ENCODE assay signal across 8 cellular contexts in the genomic region with DNA sequence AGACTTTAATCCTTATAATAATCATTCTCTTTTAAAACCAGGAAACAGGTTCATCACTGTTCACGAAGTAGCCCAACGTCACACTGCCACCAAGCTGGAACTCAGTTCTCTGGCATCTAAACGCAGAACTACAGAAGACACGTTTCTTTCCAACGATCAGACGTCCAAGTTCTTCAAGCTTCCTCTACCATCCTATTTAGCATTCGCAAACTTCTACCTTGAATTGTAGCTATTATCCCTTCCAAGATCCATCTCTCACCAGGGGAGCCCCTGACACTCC. TPM values are rescaled to one million over a fixed set of nuclear protein-coding genes. Genes with fewer than 3 reads are reported as not detected.
A peak's percentile ranks its signal among the peaks of the same experiment; 100 is the strongest.
DNase-seq lines count a peak whose midpoint lies in the region; ATAC-seq and TF ChIP-seq lines count a peak whose summit lies in the region.

No MANE protein-coding gene starts in this region.

- TF ChIP-seq POLR2A in thyroid gland (IDR thresholded peaks at IDR 0.05), result no peak

- peak; percentile 15 for DNase-seq in DMS79 (lab: John Stamatoyannopoulos, UW)
- DNase-seq in T-cell, result peak in 21 of 34 experiments; percentile 9 to 49 (median 24)
- peak; percentile 67 to 81 for DNase-seq in dermis microvascular lymphatic vessel endothelial cell (ENCODE audit: low read depth in 2 of 2)
- no peak for DNase-seq in lung (ENCODE audit: low spot score)
- peak; percentile 56 to 59 for DNase-seq in thyroid gland
- DNase-seq in NK-92 (lab: John Stamatoyannopoulos, UW; ENCODE audit: unreplicated experiment), result no peak

- no peaks in the 10 kb centered on the region for H3K27me3 Mint-ChIP-seq in T-cell

- 0% methylated on average over 7 of the region's 7 CpGs for WGBS in lung, 2 donors
- 1 to 2% methylated on average over 6 of the region's 7 CpGs for WGBS in thyroid gland, 2 donors

- peaks cover 28 to 56% (median 51%) of the 10 kb centered on the region in 3 donors for H3K4me1 Mint-ChIP-seq in T-cell

- ATAC-seq in GM19467 (IDR thresholded peaks at IDR 0.05; ENCODE audit: unreplicated experiment) (peak; percentile 18), HG03565 (IDR thresholded peaks at IDR 0.05; ENCODE audit: unreplicated experiment) (peak; percentile 8), T-cell (replicated peaks in 1 of 4) (peak; percentile 49 to 66 (median 58)), lung (ENCODE audit: insufficient read depth, low FRiP score) (peak; percentile 25)

- no peaks in the 10 kb centered on the region for H3K27me3 ChIP-seq in lung (ENCODE audit: control insufficient read depth, insufficient read depth)
- H3K27me3 ChIP-seq in thyroid gland, result no peaks in the 10 kb centered on the region

- POLR2A ChIA-PET in T-cell (lab: Charles Lee), result interaction anchor here in 1 of 2 donors (0.6 to 3.9 kb wide), 5 partner anchors 28 to 253 kb away, joined by 3 to 40 read pairs (median 9); a partner anchor contains a TSS

- CTCF ChIA-PET in T-cell (lab: Charles Lee), result interaction anchor here (1.0 to 3.1 kb wide), 10 partner anchors 10 to 384 kb away, joined by 3 to 26 read pairs (median 4); a partner anchor contains a TSS

- TF ChIP-seq CTCF in lung (IDR thresholded peaks at IDR 0.05; ENCODE audit: control extremely low read depth, extremely low read depth) (no peak), thyroid gland (IDR thresholded peaks at IDR 0.05) (peak in 2 of 6 experiments; percentile 16 to 22)

- H3K4me3 ChIP-seq in lung (peak overlapping the region; percentile 69), thyroid gland (replicated peaks in 1 of 3) (peak overlapping the region; percentile 34 to 76 (median 54))

- H3K36me3 ChIP-seq in lung (ENCODE audit: control insufficient read depth in 2 of 2, insufficient read depth in 2 of 2, low read length in 2 of 2), result no peaks in the 10 kb centered on the region
- H3K36me3 ChIP-seq in thyroid gland, result no peaks in the 10 kb centered on the region

- intact Hi-C loops in thyroid gland (cut with DNase I), result no loop called here

- peaks cover 3% of the 10 kb centered on the region for H3K36me3 Mint-ChIP-seq in T-cell

- peak overlapping the region; percentile 90 to 97 for H3K27ac Mint-ChIP-seq in T-cell

- H3K4me1 ChIP-seq in lung (ENCODE audit: control insufficient read depth in 2 of 2, insufficient read depth in 2 of 2, low read length in 2 of 2) (peaks cover 0 to 5% of the 10 kb centered on the region in 2 donors), thyroid gland (peaks cover 21 to 31% of the 10 kb centered on the region in 2 donors)

- H3K9me3 ChIP-seq in lung (ENCODE audit: control insufficient read depth in 2 of 2, insufficient read depth in 1 of 2, low read length in 1 of 2) (no peaks in the 10 kb centered on the region), thyroid gland (no peaks in the 10 kb centered on the region)

- H3K27ac ChIP-seq in lung (ENCODE audit: low read depth in 1 of 2, low read length in 1 of 2), result peak overlapping the region; percentile 87 to 98
- peak overlapping the region; percentile 86 to 99 (median 98) for H3K27ac ChIP-seq in thyroid gland

- H3K4me3 Mint-ChIP-seq in T-cell, result peak overlapping the region; percentile 88 to 97 (median 91)

- no peaks in the 10 kb centered on the region for H3K9me3 Mint-ChIP-seq in T-cell

RNA-seq across cellular contexts. Expression of a gene that starts 0.6 kb away (rescaled TPM):
- total RNA-seq in T-cell (10 to 100 TPM; 14.1 to 22.6 (median 20.5) TPM), dermis microvascular lymphatic vessel endothelial cell (4.4 and 5.0 TPM in 2 replicates), lung (10 to 100 TPM in 1 of 2 donors, 1 to 10 TPM in 1; 9.7 to 25.9 TPM), thyroid gland (10 to 100 TPM; 29.4 to 39.7 (median 31.7) TPM)
- polyA plus RNA-seq in lung, result 1 to 10 TPM; 2.5 to 3.4 TPM

RNA-seq across cellular contexts. Expression of a gene that starts 27.2 kb away (rescaled TPM):
- 1,000 to 10,000 TPM in 4 of 5 donors, 100 to 1,000 TPM in 1; 704 to 1,632 (median 1,212) TPM for total RNA-seq in T-cell
- 4,197 and 5,499 TPM in 2 replicates for total RNA-seq in dermis microvascular lymphatic vessel endothelial cell
- total RNA-seq in lung, result 1,000 to 10,000 TPM; 1,296 to 1,640 TPM
- 1,000 to 10,000 TPM in 1 of 2 donors, 100 to 1,000 TPM in 1; 800 to 1,426 TPM for polyA plus RNA-seq in lung
- 1,000 to 10,000 TPM; 2,201 to 4,711 (median 2,567) TPM for total RNA-seq in thyroid gland

Comparison
In these comparisons a context has a peak if more than half of its experiments do, and no peak if none do; other contexts are left out.
1. DNase-seq: peak in DMS79 (single experiment), T-cell (21 of 34), dermis microvascular lymphatic vessel endothelial cell (2 of 2) and thyroid gland (2 of 2); none in lung (single experiment) and NK-92 (single experiment).
2. ATAC-seq: peak in every context shown above with its lines; median percentile 58 in T-cell; 25 in lung; 18 in GM19467; 8 in HG03565.